Comparison of ENCODE assay signal across 13 cellular contexts in the genomic region with DNA sequence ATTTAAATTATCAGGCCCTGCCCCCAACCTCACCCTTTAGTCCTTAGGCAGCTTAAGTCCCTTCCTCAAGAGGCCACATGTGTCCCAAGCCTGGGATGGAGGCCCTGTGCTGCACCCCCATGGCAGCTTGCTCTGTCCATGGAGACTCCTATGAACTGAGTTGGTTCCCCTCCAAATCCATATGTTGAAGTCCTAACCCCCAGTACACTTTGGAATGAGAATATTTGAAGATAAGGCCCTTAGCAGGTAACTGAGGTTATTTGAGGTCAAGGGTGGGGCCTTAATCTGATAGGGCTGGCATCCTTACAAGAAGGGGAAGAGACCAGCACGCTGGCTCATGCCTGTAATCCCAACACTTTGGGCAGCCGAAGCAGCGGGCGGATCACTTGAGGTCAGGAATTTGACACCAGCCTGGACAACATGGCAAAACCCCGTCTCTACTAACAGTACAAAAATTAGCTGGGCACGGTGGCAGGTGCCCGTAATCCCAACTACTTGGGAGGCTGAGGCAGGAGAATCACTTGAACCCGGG. TPM values are rescaled to one million over a fixed set of nuclear protein-coding genes. Genes with fewer than 3 reads are reported as not detected.
DNase-seq lines count a peak whose midpoint lies in the region; ATAC-seq and TF ChIP-seq lines count a peak whose summit lies in the region.
"Had no signal": no experiment of that assay in that cellular context is flagged by ENCODE, and none has a peak within 500 bp of the region (broad histone marks: within the 10 kb centered on the region; RNA-seq: fewer than 3 reads in every experiment).

No MANE protein-coding gene starts in this region.

- peaks cover under 1% of the 10 kb centered on the region for H3K36me3 Mint-ChIP-seq in Calu3 (ENCODE audit: insufficient read depth, unreplicated experiment)
- H3K36me3 Mint-ChIP-seq: CD8-positive, alpha-beta memory T cell; IgD-negative memory B cell had no signal

- H3K4me2 ChIP-seq in OCI-LY1 (ENCODE audit: low read length) = no peak overlapping the region
- no peak overlapping the region for H3K4me2 ChIP-seq in trophoblast cell (ENCODE audit: low read length)
- H3K4me2 ChIP-seq: A549 had no signal

- H3K27ac ChIP-seq in OCI-LY1 (ENCODE audit: low read depth, low read length, poor library complexity, severe bottlenecking) = peak overlapping the region; percentile 85
- no peak overlapping the region for H3K27ac ChIP-seq in WERI-Rb-1
- H3K27ac ChIP-seq in trophoblast cell (ENCODE audit: low read depth, low read length) = no peak overlapping the region
- H3K27ac ChIP-seq: A549 had no signal

- H2BK5ac ChIP-seq in trophoblast cell (ENCODE audit: low read depth, low read length, poor library complexity) = no peak overlapping the region

- no peak overlapping the region for H2BK120ac ChIP-seq in trophoblast cell (ENCODE audit: insufficient read depth, low read length, poor library complexity)

- H3K27me3 ChIP-seq in OCI-LY1 (ENCODE audit: insufficient read depth, low read length) (no peaks in the 10 kb centered on the region), WERI-Rb-1 (ENCODE audit: insufficient read depth, low read depth, severe bottlenecking) (no peaks in the 10 kb centered on the region), trophoblast cell (ENCODE audit: insufficient read depth, low read length) (no peaks in the 10 kb centered on the region)

- no peak overlapping the region for H3K4ac ChIP-seq in trophoblast cell (ENCODE audit: low read depth, low read length)

- H3K4me1 ChIP-seq in OCI-LY1 (ENCODE audit: insufficient read depth, low read length, severe bottlenecking) (peaks cover 68% of the 10 kb centered on the region), trophoblast cell (ENCODE audit: control insufficient read depth in 1 of 2, insufficient read depth in 2 of 2, low read length in 2 of 2) (no peaks in the 10 kb centered on the region)
- H3K4me1 ChIP-seq: A549 had no signal

- no peak overlapping the region for H3K4me3 ChIP-seq in OCI-LY1 (ENCODE audit: low read depth, low read length, poor library complexity, severe bottlenecking)
- no peak overlapping the region for H3K4me3 ChIP-seq in WERI-Rb-1 (ENCODE audit: low read depth, low read length)
- H3K4me3 ChIP-seq in trophoblast cell (ENCODE audit: low read depth, low read length) = no peak overlapping the region
- H3K4me3 ChIP-seq: A549 had no signal

- H3K27me3 Mint-ChIP-seq in Calu3 (ENCODE audit: unreplicated experiment) = no peaks in the 10 kb centered on the region
- H3K27me3 Mint-ChIP-seq: IgD-negative memory B cell had no signal

- no peaks in the 10 kb centered on the region for H3K9me3 Mint-ChIP-seq in Calu3 (ENCODE audit: low read depth, unreplicated experiment)
- H3K9me3 Mint-ChIP-seq: CD8-positive, alpha-beta memory T cell; IgD-negative memory B cell had no signal

- H3K27ac Mint-ChIP-seq in Calu3 (ENCODE audit: unreplicated experiment) = no peak overlapping the region
- H3K27ac Mint-ChIP-seq: CD8-positive, alpha-beta memory T cell; IgD-negative memory B cell had no signal

- TF ChIP-seq POLR2A in erythroblast (IDR thresholded peaks at IDR 0.05; ENCODE audit: low read length) = no peak

- H2AFZ ChIP-seq in OCI-LY1 (ENCODE audit: low read length) = no peak overlapping the region
- H2AFZ ChIP-seq in trophoblast cell (ENCODE audit: insufficient read depth, low read length, poor library complexity) = no peak overlapping the region

- H3K18ac ChIP-seq in trophoblast cell (ENCODE audit: low read length) = no peak overlapping the region

- H3K79me2 ChIP-seq in OCI-LY1 (ENCODE audit: insufficient read depth, low read length) (no peaks in the 10 kb centered on the region), trophoblast cell (ENCODE audit: control insufficient read depth, insufficient read depth, low read length, poor library complexity) (no peaks in the 10 kb centered on the region)

- TF ChIP-seq CTCF in OCI-LY1 (IDR thresholded peaks at IDR 0.05; ENCODE audit: low read length) (no peak), WERI-Rb-1 (IDR thresholded peaks at IDR 0.05; ENCODE audit: low read depth, low read length) (no peak), Calu3 (IDR thresholded peaks at IDR 0.05; ENCODE audit: unreplicated experiment) (no peak)

- no peak overlapping the region for H2AK5ac ChIP-seq in trophoblast cell (ENCODE audit: low read length)

- no peak overlapping the region for H2BK12ac ChIP-seq in trophoblast cell (ENCODE audit: low read length)

- H3K9me3 ChIP-seq in OCI-LY1 (ENCODE audit: low read length) = no peaks in the 10 kb centered on the region
- H3K9me3 ChIP-seq in WERI-Rb-1 (ENCODE audit: severe bottlenecking) = no peaks in the 10 kb centered on the region
- H3K9me3 ChIP-seq in trophoblast cell (ENCODE audit: insufficient read depth, low read depth, low read length) = no peaks in the 10 kb centered on the region
- H3K9me3 ChIP-seq: A549, Caco-2 had no signal

- no peak overlapping the region for H4K12ac ChIP-seq in trophoblast cell (ENCODE audit: low read depth, low read length)

- no TSS peak for BruUV-seq in Calu3 (replicated peaks; lab: Mats Ljungman, UMichigan)

- no peaks in the 10 kb centered on the region for H4K20me1 ChIP-seq in OCI-LY1 (ENCODE audit: insufficient read depth, low read length)

- no peaks in the 10 kb centered on the region for H3K79me1 ChIP-seq in trophoblast cell (ENCODE audit: low read length)

- no peaks in the 10 kb centered on the region for H3K9me2 ChIP-seq in OCI-LY1 (ENCODE audit: low read depth, low read length)

- H3K36me3 ChIP-seq in OCI-LY1 (ENCODE audit: insufficient read depth, low read length) (no peaks in the 10 kb centered on the region), WERI-Rb-1 (no peaks in the 10 kb centered on the region), trophoblast cell (ENCODE audit: control insufficient read depth in 1 of 2, insufficient read depth in 2 of 2, low read length in 2 of 2) (no peaks in the 10 kb centered on the region)

- ATAC-seq in HG03196 (IDR thresholded peaks at IDR 0.05; ENCODE audit: unreplicated experiment) = no peak
- ATAC-seq in HG03439 (IDR thresholded peaks at IDR 0.05; ENCODE audit: unreplicated experiment) = no peak
- ATAC-seq: A549, HCT116 had no signal

- intact Hi-C loops in Calu3 (cut with micrococcal nuclease; ENCODE audit: unreplicated experiment) = no loop called here

- DNase-seq in WERI-Rb-1 (peak; percentile 21), erythroblast (lab: John Stamatoyannopoulos, UW) (peak; percentile 17 to 44), trophoblast cell (peak; percentile 91 to 93), Calu3 (no peak)
- DNase-seq: Caco-2; CD8-positive, alpha-beta memory T cell; DMS53 had no signal

- WGBS in trophoblast cell (ENCODE audit: extremely low coverage, insufficient coverage, insufficient read length) = no CpG with 5 or more reads among the region's 8 CpGs

- H3K14ac ChIP-seq in trophoblast cell (ENCODE audit: low read length) = no peak overlapping the region

- CTCF ChIA-PET in Calu3 (lab: Charles Lee) = no interaction called here

- H3K4me3 Mint-ChIP-seq in Calu3 (ENCODE audit: low read depth, unreplicated experiment) = no peak overlapping the region
- H3K4me3 Mint-ChIP-seq: CD8-positive, alpha-beta memory T cell; IgD-negative memory B cell had no signal

- no peak overlapping the region for H4K8ac ChIP-seq in trophoblast cell (ENCODE audit: low read depth, low read length)

- peaks cover 9% of the 10 kb centered on the region for H3F3A ChIP-seq in OCI-LY1 (ENCODE audit: insufficient read depth, low read length)

- H3K9ac ChIP-seq in OCI-LY1 (ENCODE audit: low read length) (no peak overlapping the region), trophoblast cell (ENCODE audit: low read length) (no peak overlapping the region)

- no peaks in the 10 kb centered on the region for H3K4me1 Mint-ChIP-seq in Calu3 (ENCODE audit: low read depth, unreplicated experiment)
- H3K4me1 Mint-ChIP-seq: CD8-positive, alpha-beta memory T cell had no signal

- no peak overlapping the region for H4K91ac ChIP-seq in trophoblast cell (ENCODE audit: low read depth, low read length)

- no peak overlapping the region for H3K23ac ChIP-seq in trophoblast cell (ENCODE audit: low read length)

RNA-seq across cellular contexts. Expression of gene BEND3, which starts 6.7 kb away (rescaled TPM):
- polyA plus RNA-seq in trophoblast cell (2013) = 6.7 and 6.8 TPM in 2 replicates
- total RNA-seq in Calu3 (2022) = 10.0 and 11.8 TPM in 2 replicates
